12 cellular contexts compared by ENCODE assay signal in genomic region chr7:98372993-98373392, GRCh38. TPM values are rescaled to one million over a fixed set of nuclear protein-coding genes. Genes with fewer than 3 reads are reported as not detected.
A peak's percentile ranks its signal among the peaks of the same experiment; 100 is the strongest.
DNase-seq lines count a peak whose midpoint lies in the region; ATAC-seq and TF ChIP-seq lines count a peak whose summit lies in the region.
"Had no signal": no experiment of that assay in that cellular context is flagged by ENCODE, and none has a peak within 500 bp of the region (broad histone marks: within the 10 kb centered on the region; RNA-seq: fewer than 3 reads in every experiment).

No MANE protein-coding gene starts in this region.

- H3K9me3 Mint-ChIP-seq in naive thymus-derived CD4-positive, alpha-beta T cell, result no peaks in the 10 kb centered on the region
- H3K9me3 Mint-ChIP-seq: brain had no signal

- intact Hi-C loops in lower leg skin (cut with DNase I; ENCODE audit: low total_unique reads) (no loop called here), Right ventricle myocardium superior (cut with DNase I) (no loop called here)
- intact Hi-C loops in naive thymus-derived CD4-positive, alpha-beta T cell (cut with micrococcal nuclease), result no loop called here

- POLR2A ChIA-PET in naive thymus-derived CD4-positive, alpha-beta T cell (lab: Charles Lee), result no interaction called here

- H3K4me3 Mint-ChIP-seq in naive thymus-derived CD4-positive, alpha-beta T cell, result no peak overlapping the region
- H3K4me3 Mint-ChIP-seq: brain had no signal

- no peaks in the 10 kb centered on the region for H3K36me3 ChIP-seq in kidney epithelial cell (ENCODE audit: control insufficient read depth, insufficient read depth, low read length)
- H3K36me3 ChIP-seq in naive thymus-derived CD4-positive, alpha-beta T cell (ENCODE audit: control insufficient read depth in 2 of 3, insufficient read depth in 3 of 3, low read length in 3 of 3), result no peaks in the 10 kb centered on the region
- H3K36me3 ChIP-seq: BLaER1, esophagus squamous epithelium, pancreas had no signal

- H3K4me3 ChIP-seq in kidney epithelial cell (ENCODE audit: low read depth, low read length) (no peak overlapping the region), lower leg skin (ENCODE audit: low read depth, poor library complexity, severe bottlenecking) (no peak overlapping the region)
- H3K4me3 ChIP-seq in naive thymus-derived CD4-positive, alpha-beta T cell (ENCODE audit: low read length), result no peak overlapping the region
- H3K4me3 ChIP-seq: BLaER1, esophagus squamous epithelium, pancreas had no signal

- H3K4me1 ChIP-seq in naive thymus-derived CD4-positive, alpha-beta T cell (ENCODE audit: control insufficient read depth in 2 of 2, insufficient read depth in 2 of 2, low read length in 2 of 2), result no peaks in the 10 kb centered on the region
- H3K4me1 ChIP-seq: BLaER1 had no signal

- no peaks in the 10 kb centered on the region for H3K9me3 ChIP-seq in naive thymus-derived CD4-positive, alpha-beta T cell (ENCODE audit: control insufficient read depth in 2 of 3, low read length in 3 of 3)
- H3K9me3 ChIP-seq: BLaER1, esophagus squamous epithelium, pancreas had no signal

- no peaks in the 10 kb centered on the region for H3K36me3 Mint-ChIP-seq in naive thymus-derived CD4-positive, alpha-beta T cell
- H3K36me3 Mint-ChIP-seq: brain had no signal

- CTCF ChIA-PET in naive thymus-derived CD4-positive, alpha-beta T cell (lab: Charles Lee), result interaction anchor here (0.6 kb wide), 1 partner anchor 12 kb away, joined by 4 read pairs; no protein-coding TSS in a partner anchor

- DNase-seq in DMS 273 (lab: John Stamatoyannopoulos, UW; ENCODE audit: unreplicated experiment), result peak; percentile 97
- DNase-seq in NCI-H2196 (lab: John Stamatoyannopoulos, UW; ENCODE audit: unreplicated experiment), result peak; percentile 44
- DNase-seq in astrocyte of the hippocampus (ENCODE audit: low read depth, low spot score), result peak; percentile 74
- DNase-seq in kidney epithelial cell (ENCODE audit: low read depth), result peak; percentile 45
- DNase-seq in lower leg skin (ENCODE audit: low spot score in 2 of 2), result no peak
- DNase-seq in Right ventricle myocardium superior, result no peak
- DNase-seq in naive thymus-derived CD4-positive, alpha-beta T cell, result no peak
- DNase-seq: esophagus squamous epithelium, pancreas had no signal

- no peaks in the 10 kb centered on the region for H3K4me1 Mint-ChIP-seq in naive thymus-derived CD4-positive, alpha-beta T cell

- 54 to 84% methylated on average over 3 of the region's 3 CpGs for WGBS in lower leg skin, 2 donors

- no peak for TF ChIP-seq POLR2A in lower leg skin (IDR thresholded peaks at IDR 0.05)

- ATAC-seq in Right ventricle myocardium superior (ENCODE audit: poor library complexity) (no peak), GM18517 (IDR thresholded peaks at IDR 0.05; ENCODE audit: unreplicated experiment) (no peak)
- no peak for ATAC-seq in naive thymus-derived CD4-positive, alpha-beta T cell

- TF ChIP-seq CTCF in kidney epithelial cell (IDR thresholded peaks at IDR 0.05; ENCODE audit: insufficient read depth, low read length, poor library complexity, severe bottlenecking) (no peak), lower leg skin (IDR thresholded peaks at IDR 0.05) (no peak)

- no peak overlapping the region for H3K27ac Mint-ChIP-seq in naive thymus-derived CD4-positive, alpha-beta T cell

- no peaks in the 10 kb centered on the region for H3K27me3 Mint-ChIP-seq in naive thymus-derived CD4-positive, alpha-beta T cell

- no peaks in the 10 kb centered on the region for H3K27me3 ChIP-seq in kidney epithelial cell (ENCODE audit: control insufficient read depth, insufficient read depth, low read length)
- no peaks in the 10 kb centered on the region for H3K27me3 ChIP-seq in naive thymus-derived CD4-positive, alpha-beta T cell (ENCODE audit: control insufficient read depth in 2 of 2, insufficient read depth in 2 of 2, low read length in 2 of 2)
- H3K27me3 ChIP-seq: BLaER1, esophagus squamous epithelium, pancreas had no signal

- no peak overlapping the region for H3K27ac ChIP-seq in naive thymus-derived CD4-positive, alpha-beta T cell (ENCODE audit: low read depth, low read length)
- H3K27ac ChIP-seq: BLaER1, esophagus squamous epithelium, pancreas had no signal

RNA-seq across cellular contexts. Expression of gene BAIAP2L1, which starts 27.9 kb away (rescaled TPM):
- total RNA-seq in kidney epithelial cell (32.5 and 38.8 TPM in 2 replicates), lower leg skin (10 to 100 TPM; 17.2 to 28.9 (median 20.7) TPM), Right ventricle myocardium superior (1.6 TPM)
- 1 to 10 TPM in 2 of 5 experiments, under 1 TPM in 3; 0.32 to 2.0 (median 0.56) TPM for total RNA-seq in naive thymus-derived CD4-positive, alpha-beta T cell
- 1 to 10 TPM in 1 of 2 donors, under 1 TPM in 1; 0.39 to 1.0 TPM for polyA plus RNA-seq in naive thymus-derived CD4-positive, alpha-beta T cell

Comparison
In these comparisons a context has a peak if more than half of its experiments do, and no peak if none do; other contexts are left out.
1. DNase-seq: peak in DMS 273 (single experiment), NCI-H2196 (single experiment), astrocyte of the hippocampus (single experiment) and kidney epithelial cell (single experiment); none in lower leg skin (0 of 2), Right ventricle myocardium superior (single experiment) and naive thymus-derived CD4-positive, alpha-beta T cell (0 of 9).